8 cellular contexts compared by ENCODE assay signal in the genomic region with DNA sequence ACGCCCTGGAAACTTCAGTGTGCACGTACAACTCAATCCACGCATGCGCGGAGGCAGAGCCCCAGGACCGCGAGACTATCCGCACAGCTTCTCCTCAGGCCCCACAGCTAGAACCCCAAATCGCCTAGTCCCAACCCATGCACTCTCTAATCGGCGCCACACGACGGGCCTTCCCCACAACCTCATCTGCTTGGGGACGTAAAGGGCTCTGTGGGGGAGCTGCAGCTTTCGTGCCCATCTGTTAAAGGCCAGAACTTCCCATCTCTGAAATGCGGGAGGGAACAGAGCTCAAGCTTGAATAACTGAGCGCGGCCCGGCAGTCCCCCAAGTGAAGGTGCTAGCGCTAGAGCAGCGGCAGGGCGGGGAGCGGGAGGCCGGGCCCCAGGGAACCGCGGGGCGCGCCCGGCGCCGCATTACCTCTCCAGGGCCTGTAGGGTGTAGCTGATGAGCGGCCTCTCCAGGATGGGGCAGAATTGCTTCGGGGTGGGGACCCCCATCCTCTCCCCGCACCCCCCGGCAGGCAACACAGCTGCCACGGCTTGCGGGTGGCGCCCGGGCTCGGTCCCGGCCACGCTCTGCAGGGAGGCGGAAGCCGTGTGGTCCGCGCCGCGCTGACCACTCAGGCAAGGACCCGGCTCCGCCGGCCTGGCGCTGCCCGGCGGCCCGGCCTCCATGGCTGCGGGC. TPM values are rescaled to one million over a fixed set of nuclear protein-coding genes. Genes with fewer than 3 reads are reported as not detected.
DNase-seq lines count a peak whose midpoint lies in the region; ATAC-seq and TF ChIP-seq lines count a peak whose summit lies in the region.

No MANE protein-coding gene starts in this region.

- no peaks in the 10 kb centered on the region for H3K36me3 ChIP-seq in Karpas-422 (ENCODE audit: insufficient read depth, low read length)

- H3K9me3 ChIP-seq in Karpas-422 (ENCODE audit: low read length) = no peaks in the 10 kb centered on the region

- peak overlapping the region; percentile 99 for H3K27ac Mint-ChIP-seq in nephron progenitor cell
- H3K27ac Mint-ChIP-seq in stimulated activated naive CD8-positive, alpha-beta T cell treated with anti-CD3 and anti-CD28 coated beads, Interleukin-15, Interleukin-2, amounts not matched to agents 100 ng/mL and 50 ng/mL, for 24 hours = peak overlapping the region; percentile 87

- DNase-seq in DMS79 treated with DMSO at 0.1 percent for 48 hours (lab: John Stamatoyannopoulos, UW) = peak; percentile 21
- DNase-seq in Karpas-422 = peak; percentile 95
- peak; percentile 61 for DNase-seq in RWPE1 (ENCODE audit: low spot score)
- DNase-seq in activated effector memory CD4-positive, alpha-beta T cell treated with anti-CD3 and anti-CD28 coated beads, Interleukin-2, amount 50 U/mL, for 16 hours = peak; percentile 90
- peak; percentile 79 for DNase-seq in fibroblast of villous mesenchyme (ENCODE audit: low read depth)
- peak; percentile 71 for DNase-seq in nephron progenitor cell

- H2AFZ ChIP-seq in Karpas-422 (ENCODE audit: low read length) = peak overlapping the region; percentile 98

- peaks cover 18% of the 10 kb centered on the region for H3K4me1 ChIP-seq in Karpas-422 (ENCODE audit: low read length)

- H3K4me1 Mint-ChIP-seq in nephron progenitor cell = peaks cover 22% of the 10 kb centered on the region
- peaks cover 20% of the 10 kb centered on the region for H3K4me1 Mint-ChIP-seq in stimulated activated naive CD8-positive, alpha-beta T cell treated with anti-CD3 and anti-CD28 coated beads, Interleukin-15, Interleukin-2, amounts not matched to agents 100 ng/mL and 50 ng/mL, for 24 hours (ENCODE audit: low read depth)

- H3K4me3 ChIP-seq in Karpas-422 (ENCODE audit: low read length) (peak overlapping the region; percentile 78), fibroblast of villous mesenchyme (ENCODE audit: low read depth, low read length) (peak overlapping the region; percentile 63)

- peak overlapping the region; percentile 84 for H3K4me3 Mint-ChIP-seq in nephron progenitor cell
- peak overlapping the region; percentile 81 for H3K4me3 Mint-ChIP-seq in stimulated activated naive CD8-positive, alpha-beta T cell treated with anti-CD3 and anti-CD28 coated beads, Interleukin-15, Interleukin-2, amounts not matched to agents 100 ng/mL and 50 ng/mL, for 24 hours

- peak; percentile 89 for ATAC-seq in GM21737 (IDR thresholded peaks at IDR 0.05; ENCODE audit: unreplicated experiment)

- no peaks in the 10 kb centered on the region for H3K36me3 Mint-ChIP-seq in nephron progenitor cell (ENCODE audit: low read depth)
- H3K36me3 Mint-ChIP-seq in stimulated activated naive CD8-positive, alpha-beta T cell treated with anti-CD3 and anti-CD28 coated beads, Interleukin-15, Interleukin-2, amounts not matched to agents 100 ng/mL and 50 ng/mL, for 24 hours (ENCODE audit: low read depth) = peaks cover 5% of the 10 kb centered on the region

- H3K27ac ChIP-seq in Karpas-422 (ENCODE audit: low read length) (no peak overlapping the region), RWPE1 (peak overlapping the region; percentile 88)

- no peaks in the 10 kb centered on the region for H3K9me2 ChIP-seq in Karpas-422 (replicated peaks; ENCODE audit: insufficient read depth, low read length)

- TF ChIP-seq CTCF in RWPE1 (conservative IDR thresholded peaks at IDR 0.05; ENCODE audit: low read depth) (peak; percentile 27; the same call in 1 of the 2 replicates), fibroblast of villous mesenchyme (IDR thresholded peaks at IDR 0.05; ENCODE audit: insufficient read depth, low read depth, low read length) (peak; percentile 25), nephron progenitor cell (IDR thresholded peaks at IDR 0.05) (peak; percentile 21)

- H3K9me3 Mint-ChIP-seq in nephron progenitor cell = peaks cover 8% of the 10 kb centered on the region
- H3K9me3 Mint-ChIP-seq in stimulated activated naive CD8-positive, alpha-beta T cell treated with anti-CD3 and anti-CD28 coated beads, Interleukin-15, Interleukin-2, amounts not matched to agents 100 ng/mL and 50 ng/mL, for 24 hours = no peaks in the 10 kb centered on the region

- no peaks in the 10 kb centered on the region for H4K20me1 ChIP-seq in Karpas-422 (ENCODE audit: insufficient read depth, low read depth, low read length)

- no peaks in the 10 kb centered on the region for H3K27me3 ChIP-seq in Karpas-422 (ENCODE audit: low read length)

- CTCF ChIA-PET in RWPE1 (lab: Yijun Ruan, JAX) = no interaction called here

- H3K4me2 ChIP-seq in Karpas-422 (ENCODE audit: low read depth, low read length, poor library complexity, severe bottlenecking) = peak overlapping the region; percentile 90

- H3K27me3 Mint-ChIP-seq in nephron progenitor cell (ENCODE audit: low read depth, poor library complexity) = peaks cover 6% of the 10 kb centered on the region
- H3K27me3 Mint-ChIP-seq in stimulated activated naive CD8-positive, alpha-beta T cell treated with anti-CD3 and anti-CD28 coated beads, Interleukin-15, Interleukin-2, amounts not matched to agents 100 ng/mL and 50 ng/mL, for 24 hours = peaks cover 18% of the 10 kb centered on the region

- H3K9ac ChIP-seq in Karpas-422 (ENCODE audit: low read length) = peak overlapping the region; percentile 87

- POLR2A ChIA-PET in RWPE1 (lab: Yijun Ruan, JAX; ENCODE audit: low non-redundant PET) = no interaction called here

- H3K79me2 ChIP-seq in Karpas-422 (ENCODE audit: low read length) = no peaks in the 10 kb centered on the region

RNA-seq across cellular contexts. Expression of a gene that starts 0.5 kb away (rescaled TPM):
- total RNA-seq in Karpas-422 (2014; rRNA removed; shearing (Covaris generic); ENCODE audit: low replicate concordance) = 0.07 TPM in 1 of 2 replicates, not detected in the other
- 1.6 and 2.6 TPM in 2 replicates for total RNA-seq in fibroblast of villous mesenchyme

RNA-seq across cellular contexts. Expression of a gene that starts 44.7 kb away (rescaled TPM):
- total RNA-seq in Karpas-422 (2014; rRNA removed; shearing (Covaris generic); ENCODE audit: low replicate concordance) = not detected in 2 replicates
- total RNA-seq in fibroblast of villous mesenchyme = not detected in 2 replicates

Comparison
In these comparisons a context has a peak if more than half of its experiments do, and no peak if none do; other contexts are left out.
1. DNase-seq: peak in every context shown above with its lines; median percentile 95 in Karpas-422; 90 in activated effector memory CD4-positive, alpha-beta T cell treated with anti-CD3 and anti-CD28 coated beads, Interleukin-2, amount 50 U/mL, for 16 hours; 79 in fibroblast of villous mesenchyme; 71 in nephron progenitor cell; 61 in RWPE1; 21 in DMS79 treated with DMSO at 0.1 percent for 48 hours.